ENCODE assay signal across 2 cellular contexts in genomic region chr4:139503622-139504166, GRCh38.
TF ChIP-seq lines count a peak whose summit lies in the region.

No MANE protein-coding gene starts in this region.

TF ChIP-seq in HEK293, 187 proteins besides CTCF, POLR2A, EP300 and RAD21:
- TF ChIP-seq ZSCAN18 (tag by site-specific recombination; IDR thresholded peaks at IDR 0.05) (no peak), ZNF280D (tag by site-specific recombination; IDR thresholded peaks at IDR 0.05) (peak; percentile 75)

TF ChIP-seq in GM12878, 131 proteins besides CTCF, POLR2A, EP300 and RAD21:
- TF ChIP-seq NR2F1 (conservative IDR thresholded peaks at IDR 0.05) = no peak
- TF ChIP-seq SREBF2 (IDR thresholded peaks at IDR 0.05; ENCODE audit: low read length) = no peak
- TF ChIP-seq ZNF207 (IDR thresholded peaks at IDR 0.05; ENCODE audit: borderline replicate concordance) = no peak
- no peak for TF ChIP-seq YBX1 (IDR thresholded peaks at IDR 0.05)
- TF ChIP-seq SMAD5 (IDR thresholded peaks at IDR 0.05; ENCODE audit: low read depth) = no peak
- TF ChIP-seq HDGF (IDR thresholded peaks at IDR 0.05) = no peak
- no peak for TF ChIP-seq POLR2AphosphoS5 (IDR thresholded peaks at IDR 0.05; ENCODE audit: low read length)
- TF ChIP-seq CEBPB (IDR thresholded peaks at IDR 0.05; ENCODE audit: borderline replicate concordance in 1 of 2, low read depth in 2 of 2, low read length in 2 of 2) = no peak
- TF ChIP-seq SIX5 (IDR thresholded peaks at IDR 0.05; ENCODE audit: low read depth, low read length, severe bottlenecking) = no peak
- no peak for TF ChIP-seq SMAD1 (IDR thresholded peaks at IDR 0.05; ENCODE audit: low read depth, partially characterized antibody)
- TF ChIP-seq ZNF687 (IDR thresholded peaks at IDR 0.05) = no peak
- no peak for TF ChIP-seq ZBTB4 (CRISPR knock-in tag; IDR thresholded peaks at IDR 0.05)
- TF ChIP-seq CBX3 (IDR thresholded peaks at IDR 0.05; ENCODE audit: borderline replicate concordance, low read depth) = no peak
- no peak for TF ChIP-seq USF1 (IDR thresholded peaks at IDR 0.05; ENCODE audit: borderline replicate concordance, extremely low read length, insufficient read depth, low read depth, low read length)
- no peak for TF ChIP-seq NRF1 (conservative IDR thresholded peaks at IDR 0.05; ENCODE audit: low read depth, low read length)
- TF ChIP-seq TCF12 (IDR thresholded peaks at IDR 0.05; ENCODE audit: low read depth, low read length) = no peak
- TF ChIP-seq SRF (IDR thresholded peaks at IDR 0.05; ENCODE audit: low read depth in 2 of 2, low read length in 2 of 2) = no peak
- TF ChIP-seq KAT2A (conservative IDR thresholded peaks at IDR 0.05; ENCODE audit: control insufficient read depth, low read depth, low read length) = no peak
- no peak for TF ChIP-seq SUPT20H (IDR thresholded peaks at IDR 0.05; ENCODE audit: borderline replicate concordance, control insufficient read depth, low read depth, low read length)
- TF ChIP-seq FOXK2 (IDR thresholded peaks at IDR 0.05) = no peak
